8 cellular contexts compared by ENCODE assay signal in the genomic region with DNA sequence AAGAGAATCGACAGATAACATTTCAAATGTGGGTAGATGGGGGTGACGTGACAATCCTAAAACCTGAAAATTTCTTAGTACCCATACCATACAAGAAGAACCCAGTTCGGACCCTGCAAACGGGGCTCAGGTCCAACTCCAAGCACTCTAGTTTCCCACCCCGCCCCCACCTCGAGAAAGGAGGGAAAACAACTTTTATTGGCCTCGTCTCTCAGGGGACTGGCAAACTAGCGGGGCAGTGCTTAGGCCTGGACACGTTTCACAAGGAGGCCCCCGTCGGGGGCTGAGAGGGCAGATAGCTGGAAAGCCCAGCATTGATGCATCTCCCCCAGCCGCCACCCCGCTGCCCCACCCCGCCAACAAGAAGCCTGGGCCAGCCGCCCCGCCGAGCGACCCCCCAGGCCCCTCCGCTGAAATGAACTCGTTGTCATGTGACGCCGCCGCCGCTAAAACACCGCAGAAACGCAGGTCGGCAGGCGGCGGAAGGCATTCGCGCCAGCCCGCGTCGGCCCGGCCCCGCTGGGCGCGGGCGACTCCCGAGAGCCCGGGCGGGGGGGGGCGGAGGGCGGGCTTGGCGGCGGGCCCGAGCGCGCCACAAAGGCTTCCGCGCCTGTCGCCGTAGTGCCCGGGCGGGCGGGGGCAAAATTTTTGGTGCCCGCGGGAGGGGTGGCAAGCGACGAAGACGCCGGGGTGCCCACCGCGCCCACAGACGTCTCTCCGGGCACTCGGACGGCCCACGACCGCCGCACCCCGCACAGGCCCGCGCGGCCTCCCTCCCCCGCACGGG. TPM values are rescaled to one million over a fixed set of nuclear protein-coding genes. Genes with fewer than 3 reads are reported as not detected.
DNase-seq lines count a peak whose midpoint lies in the region; ATAC-seq, FAIRE-seq and TF ChIP-seq lines count a peak whose summit lies in the region.

No MANE protein-coding gene starts in this region.

- H3K4me3 ChIP-seq in A673 (ENCODE audit: low read depth, low read length, poor library complexity, severe bottlenecking), result peak overlapping the region; percentile 65
- peak overlapping the region; percentile 85 for H3K4me3 ChIP-seq in OCI-LY1 (ENCODE audit: low read depth, low read length, poor library complexity, severe bottlenecking)
- peak overlapping the region; percentile 59 to 93 (median 82) for H3K4me3 ChIP-seq in endothelial cell of umbilical vein (replicated peaks in 1 of 3; ENCODE audit: insufficient read depth in 1 of 3, low read depth in 1 of 3, low read length in 3 of 3)
- H3K4me3 ChIP-seq in mononuclear cell (ENCODE audit: low read length), result peak overlapping the region; percentile 67

- ATAC-seq in GM19023 (IDR thresholded peaks at IDR 0.05; ENCODE audit: unreplicated experiment), result peak; percentile 18

- CTCF ChIA-PET in A673 (lab: Charles Lee), result interaction anchor here (1.0 to 2.9 kb wide), 11 partner anchors 21 to 680 kb away, joined by 3 to 38 read pairs (median 8); no protein-coding TSS in a partner anchor
- CTCF ChIA-PET in endothelial cell of umbilical vein (lab: Charles Lee), result interaction anchor here (0.6 to 3.9 kb wide), 57 partner anchors 7 to 786 kb away, joined by 3 to 253 read pairs (median 6); a partner anchor contains a TSS

- dilution Hi-C loops in endothelial cell of umbilical vein (cut with MboI; ENCODE audit: extremely low pct_ligation_motif_present, low sequenced_read_pairs), result no loop called here

- TF ChIP-seq CTCF in A673 (conservative IDR thresholded peaks at IDR 0.05; ENCODE audit: low read depth, low read length) (no peak), OCI-LY1 (IDR thresholded peaks at IDR 0.05; ENCODE audit: low read length) (no peak), endothelial cell of umbilical vein (IDR thresholded peaks at IDR 0.05; ENCODE audit: extremely low read depth in 1 of 2, insufficient read depth in 1 of 2, low read depth in 1 of 2, low read length in 2 of 2) (no peak)

- H3F3A ChIP-seq in OCI-LY1 (ENCODE audit: insufficient read depth, low read length), result no peaks in the 10 kb centered on the region

- no peaks in the 10 kb centered on the region for H3K9me1 ChIP-seq in endothelial cell of umbilical vein (replicated peaks; ENCODE audit: control insufficient read depth, extremely low read depth, insufficient read depth, low read length)

- DNase-seq in A673 (ENCODE audit: low spot score) (peak; percentile 93), HS-27A (ENCODE audit: low read depth) (peak; percentile 61), activated T-cell treated with anti-CD3 and anti-CD28 coated beads for 1 hour (ENCODE audit: low read depth) (peak; percentile 48), endothelial cell of umbilical vein (ENCODE audit: low read depth, low spot score) (peak; percentile 84)
- DNase-seq in stimulated activated CD8-positive, alpha-beta memory T cell treated with anti-CD3 and anti-CD28 coated beads, Interleukin-2, amount 100 ng/mL, for 48 hours (ENCODE audit: low read depth in 2 of 2), result peak; percentile 40 to 47

- peak overlapping the region; percentile 83 for H3K4me2 ChIP-seq in OCI-LY1 (ENCODE audit: low read length)
- peak overlapping the region; percentile 95 for H3K4me2 ChIP-seq in endothelial cell of umbilical vein (ENCODE audit: insufficient read depth, low read length)

- peak; percentile 62 for TF ChIP-seq POLR2A in endothelial cell of umbilical vein (IDR thresholded peaks at IDR 0.05; ENCODE audit: low read depth, low read length)

- BruUV-seq in A673 (replicated peaks; lab: Mats Ljungman, UMichigan), result no TSS peak
- no TSS peak for BruUV-seq in endothelial cell of umbilical vein (replicated peaks; lab: Mats Ljungman, UMichigan)

- H3K4me1 ChIP-seq in A673 (ENCODE audit: insufficient read depth, low read length, poor library complexity, severe bottlenecking) (peaks cover 33% of the 10 kb centered on the region), OCI-LY1 (ENCODE audit: insufficient read depth, low read length, severe bottlenecking) (peaks cover 49% of the 10 kb centered on the region), endothelial cell of umbilical vein (ENCODE audit: control insufficient read depth, extremely low read depth, insufficient read depth, low read length) (peaks cover 20% of the 10 kb centered on the region), mononuclear cell (ENCODE audit: insufficient read depth, low read length) (peaks cover 41% of the 10 kb centered on the region)

- POLR2A ChIA-PET in A673 (lab: Charles Lee; ENCODE audit: low non-redundant PET) (no interaction called here), endothelial cell of umbilical vein (lab: Charles Lee) (interaction anchor here (1.0 to 1.7 kb wide), 6 partner anchors 67 to 555 kb away, joined by 4 to 17 read pairs (median 8); a partner anchor contains a TSS)

- H3K9ac ChIP-seq in OCI-LY1 (ENCODE audit: low read length), result peak overlapping the region; percentile 80
- peak overlapping the region; percentile 96 for H3K9ac ChIP-seq in endothelial cell of umbilical vein (replicated peaks; ENCODE audit: extremely low read depth, insufficient read depth, low read length)

- peak; percentile 72 for FAIRE-seq in endothelial cell of umbilical vein (lab: Jason Lieb, UNC)

- H4K20me1 ChIP-seq in OCI-LY1 (ENCODE audit: insufficient read depth, low read length) (no peaks in the 10 kb centered on the region), endothelial cell of umbilical vein (replicated peaks; ENCODE audit: control insufficient read depth, extremely low read depth, insufficient read depth, low read length) (no peaks in the 10 kb centered on the region)

- no peaks in the 10 kb centered on the region for H3K27me3 ChIP-seq in A673 (replicated peaks; ENCODE audit: insufficient read depth, low read depth, low read length, poor library complexity)
- H3K27me3 ChIP-seq in OCI-LY1 (ENCODE audit: insufficient read depth, low read length), result no peaks in the 10 kb centered on the region
- no peaks in the 10 kb centered on the region for H3K27me3 ChIP-seq in endothelial cell of umbilical vein (ENCODE audit: control insufficient read depth in 2 of 2, insufficient read depth in 2 of 2, low read length in 2 of 2)
- no peaks in the 10 kb centered on the region for H3K27me3 ChIP-seq in mononuclear cell (ENCODE audit: insufficient read depth, low read length)

- no peaks in the 10 kb centered on the region for H3K9me3 ChIP-seq in A673 (ENCODE audit: low read depth, low read length, poor library complexity, severe bottlenecking)
- no peaks in the 10 kb centered on the region for H3K9me3 ChIP-seq in OCI-LY1 (ENCODE audit: low read length)
- H3K9me3 ChIP-seq in endothelial cell of umbilical vein (replicated peaks; ENCODE audit: control insufficient read depth, insufficient read depth, low read length), result no peaks in the 10 kb centered on the region
- H3K9me3 ChIP-seq in mononuclear cell (ENCODE audit: low read depth, low read length), result no peaks in the 10 kb centered on the region

- H3K9me2 ChIP-seq in OCI-LY1 (ENCODE audit: low read depth, low read length), result no peaks in the 10 kb centered on the region

- no peaks in the 10 kb centered on the region for H3K36me3 ChIP-seq in A673 (ENCODE audit: insufficient read depth, low read length, poor library complexity, severe bottlenecking)
- no peaks in the 10 kb centered on the region for H3K36me3 ChIP-seq in OCI-LY1 (ENCODE audit: insufficient read depth, low read length)
- no peaks in the 10 kb centered on the region for H3K36me3 ChIP-seq in endothelial cell of umbilical vein (ENCODE audit: control insufficient read depth in 2 of 2, extremely low read depth in 1 of 2, insufficient read depth in 2 of 2, low read length in 2 of 2)

- H3K79me2 ChIP-seq in OCI-LY1 (ENCODE audit: insufficient read depth, low read length), result peaks cover 44% of the 10 kb centered on the region
- peaks cover 48% of the 10 kb centered on the region for H3K79me2 ChIP-seq in endothelial cell of umbilical vein (ENCODE audit: control insufficient read depth, insufficient read depth, low read length)

- H3K27ac ChIP-seq in A673 (ENCODE audit: low read depth, low read length, poor library complexity, severe bottlenecking) (peak overlapping the region; percentile 98), OCI-LY1 (ENCODE audit: low read depth, low read length, poor library complexity, severe bottlenecking) (peak overlapping the region; percentile 90), endothelial cell of umbilical vein (ENCODE audit: insufficient read depth, low read depth, low read length) (peak overlapping the region; percentile 86)

- intact Hi-C loops in A673 (cut with micrococcal nuclease; ENCODE audit: unreplicated experiment) (loop anchor here (1.0 to 5.0 kb wide), 10 partner anchors 51 to 676 kb away; a partner anchor contains a TSS), endothelial cell of umbilical vein (cut with micrococcal nuclease) (loop anchor here (1.0 to 10.0 kb wide), 12 partner anchors 67 to 676 kb away; a partner anchor contains a TSS)

- no peak overlapping the region for H2AFZ ChIP-seq in OCI-LY1 (ENCODE audit: low read length)
- peak overlapping the region; percentile 58 for H2AFZ ChIP-seq in endothelial cell of umbilical vein (ENCODE audit: low read depth, low read length)

TF ChIP-seq in endothelial cell of umbilical vein, 7 proteins besides CTCF, POLR2A, EP300 and RAD21:
- TF ChIP-seq EZH2 (IDR thresholded peaks at IDR 0.05; ENCODE audit: borderline replicate concordance, low read depth, low read length, severe bottlenecking) (no peak), MYC (IDR thresholded peaks at IDR 0.05; ENCODE audit: low read depth, low read length) (no peak), POLR2AphosphoS5 (IDR thresholded peaks at IDR 0.05; ENCODE audit: insufficient read depth, low read depth, low read length) (peak; percentile 41), FOS (IDR thresholded peaks at IDR 0.05; ENCODE audit: borderline replicate concordance, insufficient read depth, low read length) (no peak)

RNA-seq across cellular contexts. Expression of a gene that starts 0.7 kb away (rescaled TPM):
- total RNA-seq in A673 (2021), result 43.0 and 47.4 TPM in 2 replicates
- 40.6 and 42.1 TPM in 2 replicates for total RNA-seq in endothelial cell of umbilical vein
- 5.0 and 7.4 TPM in 2 replicates for polyA plus RNA-seq in endothelial cell of umbilical vein
- polyA plus RNA-seq in endothelial cell of umbilical vein (2011; cell fraction: cytosol; rRNA removed), result 10.4 and 10.6 TPM in 2 replicates
- polyA plus RNA-seq in endothelial cell of umbilical vein (2011; cell fraction: nucleus; rRNA removed), result 14.7 and 20.6 TPM in 2 replicates
- 11.5 and 19.6 TPM in 2 replicates for polyA plus RNA-seq in endothelial cell of umbilical vein (2012)
- polyA minus RNA-seq in endothelial cell of umbilical vein, result 25.5 and 27.8 TPM in 2 replicates
- 23.1 TPM for polyA minus RNA-seq in endothelial cell of umbilical vein (2011; cell fraction: cytosol; rRNA and poly(A)+ RNA removed)
- polyA minus RNA-seq in endothelial cell of umbilical vein (2011; cell fraction: nucleus; rRNA and poly(A)+ RNA removed), result 49.6 and 68.4 TPM in 2 replicates
- total RNA-seq in mononuclear cell, result 40.0 TPM

Comparison
In these comparisons a context has a peak if more than half of its experiments do, and no peak if none do; other contexts are left out.
1. Peak in every context shown above with its lines: DNase-seq, ATAC-seq, H3K4me3 ChIP-seq and H3K27ac ChIP-seq.